ENCODE assay signal across 1 cellular context in the genomic region with DNA sequence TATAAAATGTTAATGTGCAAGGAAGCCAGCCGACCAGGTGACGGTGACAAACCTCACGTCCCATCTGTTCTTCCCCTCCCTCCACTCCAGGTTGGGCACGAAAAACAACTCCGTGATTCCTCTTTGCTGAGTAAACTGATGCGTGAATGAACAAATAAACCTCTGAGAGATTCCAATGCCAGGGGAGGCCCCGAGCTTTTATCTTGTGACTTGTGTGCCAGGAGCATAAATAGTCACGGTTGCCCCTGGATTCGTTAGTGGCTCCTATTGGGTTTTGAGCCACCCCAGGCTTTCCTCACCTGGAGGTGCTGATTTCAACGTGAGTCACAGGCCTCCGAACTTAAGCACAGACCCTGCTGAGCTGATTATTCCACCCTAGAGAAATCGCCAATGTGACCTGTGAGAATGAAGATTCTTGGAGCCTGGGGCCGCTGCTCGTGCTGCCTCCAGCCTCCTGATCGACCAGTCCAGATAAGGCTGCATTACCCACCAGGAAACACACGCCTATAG.
TF ChIP-seq lines count a peak whose summit lies in the region.

No MANE protein-coding gene starts in this region.

TF ChIP-seq in HepG2, 621 proteins besides CTCF, POLR2A, EP300 and RAD21 (continued from another document):
- TF ChIP-seq GMEB2 (CRISPR knock-in tag; IDR thresholded peaks at IDR 0.05; ENCODE audit: low read depth), result no peak
- TF ChIP-seq NPAS2 (CRISPR knock-in tag; IDR thresholded peaks at IDR 0.05; ENCODE audit: borderline replicate concordance), result no peak
- TF ChIP-seq REST (IDR thresholded peaks at IDR 0.05; ENCODE audit: borderline replicate concordance in 1 of 2, low read depth in 1 of 2, low read length in 2 of 2), result peak in 1 of 2 experiments; percentile 81; a peak in 2 of 4 replicates
- TF ChIP-seq ZFP36L1 (CRISPR knock-in tag; IDR thresholded peaks at IDR 0.05), result no peak
- no peak for TF ChIP-seq ATF5 (CRISPR knock-in tag; IDR thresholded peaks at IDR 0.05; ENCODE audit: low read depth)
- no peak for TF ChIP-seq DNMT3B (CRISPR knock-in tag; conservative IDR thresholded peaks at IDR 0.05)
- TF ChIP-seq ZGPAT (CRISPR knock-in tag; IDR thresholded peaks at IDR 0.05), result no peak
- no peak for TF ChIP-seq PCBP1 (IDR thresholded peaks at IDR 0.05; ENCODE audit: borderline replicate concordance, low read depth, low read length)
- no peak for TF ChIP-seq SSRP1 (CRISPR knock-in tag; IDR thresholded peaks at IDR 0.05)
- no peak for TF ChIP-seq ZNF383 (CRISPR knock-in tag; IDR thresholded peaks at IDR 0.05; ENCODE audit: borderline replicate concordance)
- TF ChIP-seq TBX2 (CRISPR knock-in tag; IDR thresholded peaks at IDR 0.05; ENCODE audit: borderline replicate concordance), result 0 out of 2 replicates have a peak, but pooled peaks have one; percentile 26
- no peak for TF ChIP-seq ZNF788 (CRISPR knock-in tag; IDR thresholded peaks at IDR 0.05; ENCODE audit: borderline replicate concordance)
- TF ChIP-seq JUN (CRISPR knock-in tag; IDR thresholded peaks at IDR 0.05), result no peak
- TF ChIP-seq, protein P1, sequence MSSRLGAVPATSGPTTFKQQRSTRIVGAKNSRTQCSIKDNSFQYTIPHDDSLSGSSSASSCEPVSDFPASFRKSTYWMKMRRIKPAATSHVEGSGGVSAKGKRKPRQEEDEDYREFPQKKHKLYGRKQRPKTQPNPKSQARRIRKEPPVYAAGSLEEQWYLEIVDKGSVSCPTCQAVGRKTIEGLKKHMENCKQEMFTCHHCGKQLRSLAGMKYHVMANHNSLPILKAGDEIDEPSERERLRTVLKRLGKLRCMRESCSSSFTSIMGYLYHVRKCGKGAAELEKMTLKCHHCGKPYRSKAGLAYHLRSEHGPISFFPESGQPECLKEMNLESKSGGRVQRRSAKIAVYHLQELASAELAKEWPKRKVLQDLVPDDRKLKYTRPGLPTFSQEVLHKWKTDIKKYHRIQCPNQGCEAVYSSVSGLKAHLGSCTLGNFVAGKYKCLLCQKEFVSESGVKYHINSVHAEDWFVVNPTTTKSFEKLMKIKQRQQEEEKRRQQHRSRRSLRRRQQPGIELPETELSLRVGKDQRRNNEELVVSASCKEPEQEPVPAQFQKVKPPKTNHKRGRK (CRISPR knock-in tag; IDR thresholded peaks at IDR 0.05), result no peak
- TF ChIP-seq FOSL2 (CRISPR knock-in tag; IDR thresholded peaks at IDR 0.05), result no peak
- TF ChIP-seq ZC3H13 (CRISPR knock-in tag; IDR thresholded peaks at IDR 0.05), result no peak
- no peak for TF ChIP-seq HDAC2 (CRISPR knock-in tag; IDR thresholded peaks at IDR 0.05)
- no peak for TF ChIP-seq HIVEP1 (CRISPR knock-in tag; IDR thresholded peaks at IDR 0.05)
- no peak for TF ChIP-seq BHLHE40 (IDR thresholded peaks at IDR 0.05; ENCODE audit: low read length)
- no peak for TF ChIP-seq KAT2B (IDR thresholded peaks at IDR 0.05; ENCODE audit: borderline replicate concordance, low read depth, low read length)
- peak; percentile 23; the same call in 1 of the 2 replicates for TF ChIP-seq HIC2 (CRISPR knock-in tag; IDR thresholded peaks at IDR 0.05; ENCODE audit: low read depth)
